In genomic region chr10:514137-514671, GRCh38 we compare ENCODE assay signal across 10 cellular contexts.
A peak's percentile ranks its signal among the peaks of the same experiment; 100 is the strongest.
DNase-seq lines count a peak whose midpoint lies in the region; ATAC-seq lines count a peak whose summit lies in the region.
"Had no signal": no experiment of that assay in that cellular context is flagged by ENCODE, and none has a peak within 500 bp of the region (broad histone marks: within the 10 kb centered on the region; RNA-seq: fewer than 3 reads in every experiment).

No MANE protein-coding gene starts in this region.

- H3K4me3 ChIP-seq in muscle layer of colon (ENCODE audit: low read depth in 1 of 2, low read length in 2 of 2): peak overlapping the region in 1 of 2 donors; percentile 33

- H3K9ac ChIP-seq in muscle layer of colon (ENCODE audit: low read length): peak overlapping the region; percentile 44

- H3K4me3 Mint-ChIP-seq in activated CD4-positive, alpha-beta T cell treated with anti-CD3 and anti-CD28 coated beads, Interleukin-2, amount 10 ng/mL, durations not matched to agents 24 days and 14 days: no peak overlapping the region

- H3K27ac ChIP-seq in muscle layer of colon (ENCODE audit: low read depth, low read length): peak overlapping the region; percentile 74
- H3K27ac ChIP-seq: brain microvascular endothelial cell had no signal

- DNase-seq in C1 segment of cervical spinal cord (lab: John Stamatoyannopoulos, UW) (peak in 11 of 14 donors; percentile 53 to 77 (median 61)), NCI-H1436 treated with DMSO at 0.1 percent for 48 hours (lab: John Stamatoyannopoulos, UW) (peak; percentile 88), astrocyte of the hippocampus (ENCODE audit: low read depth, low spot score) (peak; percentile 76)
- no peak for DNase-seq in activated T-cell treated with anti-CD3 and anti-CD28 coated beads, Interleukin-2, amount 50 U/mL, for 48 hours
- no peak for DNase-seq in activated CD4-positive, alpha-beta T cell treated with anti-CD3 and anti-CD28 coated beads, Interleukin-2, amount 10 ng/mL, durations not matched to agents 24 days and 14 days
- DNase-seq: activated CD8-positive, alpha-beta memory T cell treated with anti-CD3 and anti-CD28 coated beads for 24 hours; brain microvascular endothelial cell had no signal

- H3K4me1 Mint-ChIP-seq in activated CD4-positive, alpha-beta T cell treated with anti-CD3 and anti-CD28 coated beads, Interleukin-2, amount 10 ng/mL, durations not matched to agents 24 days and 14 days: peaks cover 10% of the 10 kb centered on the region

- peaks cover 6% of the 10 kb centered on the region for H3K27me3 Mint-ChIP-seq in activated CD4-positive, alpha-beta T cell treated with anti-CD3 and anti-CD28 coated beads, Interleukin-2, amount 10 ng/mL, durations not matched to agents 24 days and 14 days

- H3K4me1 ChIP-seq in muscle layer of colon (ENCODE audit: insufficient read depth, low read length): peaks cover 58% of the 10 kb centered on the region

- H3K9me3 ChIP-seq in muscle layer of colon (ENCODE audit: low read length): no peaks in the 10 kb centered on the region

- H3K27ac Mint-ChIP-seq in activated CD4-positive, alpha-beta T cell treated with anti-CD3 and anti-CD28 coated beads, Interleukin-2, amount 10 ng/mL, durations not matched to agents 24 days and 14 days: no peak overlapping the region

- ATAC-seq in GM21619 (IDR thresholded peaks at IDR 0.05; ENCODE audit: unreplicated experiment) (no peak), GM21447 (IDR thresholded peaks at IDR 0.05; ENCODE audit: unreplicated experiment) (no peak)

- H3K36me3 ChIP-seq in muscle layer of colon (ENCODE audit: insufficient read depth, low read length): no peaks in the 10 kb centered on the region
- H3K36me3 ChIP-seq: brain microvascular endothelial cell had no signal

- intact Hi-C loops in activated CD4-positive, alpha-beta T cell treated with anti-CD3 and anti-CD28 coated beads, Interleukin-2, amount 10 ng/mL, durations not matched to agents 24 days and 14 days (cut with micrococcal nuclease): loop anchor here (10.0 kb wide), 2 partner anchors 291 to 561 kb away; no protein-coding TSS in a partner anchor

- no peaks in the 10 kb centered on the region for H3K27me3 ChIP-seq in muscle layer of colon (ENCODE audit: control insufficient read depth in 1 of 2, insufficient read depth in 2 of 2, low read length in 2 of 2)
- H3K27me3 ChIP-seq: brain microvascular endothelial cell had no signal

- no peaks in the 10 kb centered on the region for H3K9me3 Mint-ChIP-seq in activated CD4-positive, alpha-beta T cell treated with anti-CD3 and anti-CD28 coated beads, Interleukin-2, amount 10 ng/mL, durations not matched to agents 24 days and 14 days

- H3K36me3 Mint-ChIP-seq in activated CD4-positive, alpha-beta T cell treated with anti-CD3 and anti-CD28 coated beads, Interleukin-2, amount 10 ng/mL, durations not matched to agents 24 days and 14 days (ENCODE audit: low read depth): no peaks in the 10 kb centered on the region

Comparison
In these comparisons a context has a peak if more than half of its experiments do, and no peak if none do; other contexts are left out.
1. DNase-seq: peak in C1 segment of cervical spinal cord (11 of 14), NCI-H1436 treated with DMSO at 0.1 percent for 48 hours (single experiment) and astrocyte of the hippocampus (single experiment); none in activated T-cell treated with anti-CD3 and anti-CD28 coated beads, Interleukin-2, amount 50 U/mL, for 48 hours (0 of 2) and activated CD4-positive, alpha-beta T cell treated with anti-CD3 and anti-CD28 coated beads, Interleukin-2, amount 10 ng/mL, durations not matched to agents 24 days and 14 days (single experiment).